In the genomic region with DNA sequence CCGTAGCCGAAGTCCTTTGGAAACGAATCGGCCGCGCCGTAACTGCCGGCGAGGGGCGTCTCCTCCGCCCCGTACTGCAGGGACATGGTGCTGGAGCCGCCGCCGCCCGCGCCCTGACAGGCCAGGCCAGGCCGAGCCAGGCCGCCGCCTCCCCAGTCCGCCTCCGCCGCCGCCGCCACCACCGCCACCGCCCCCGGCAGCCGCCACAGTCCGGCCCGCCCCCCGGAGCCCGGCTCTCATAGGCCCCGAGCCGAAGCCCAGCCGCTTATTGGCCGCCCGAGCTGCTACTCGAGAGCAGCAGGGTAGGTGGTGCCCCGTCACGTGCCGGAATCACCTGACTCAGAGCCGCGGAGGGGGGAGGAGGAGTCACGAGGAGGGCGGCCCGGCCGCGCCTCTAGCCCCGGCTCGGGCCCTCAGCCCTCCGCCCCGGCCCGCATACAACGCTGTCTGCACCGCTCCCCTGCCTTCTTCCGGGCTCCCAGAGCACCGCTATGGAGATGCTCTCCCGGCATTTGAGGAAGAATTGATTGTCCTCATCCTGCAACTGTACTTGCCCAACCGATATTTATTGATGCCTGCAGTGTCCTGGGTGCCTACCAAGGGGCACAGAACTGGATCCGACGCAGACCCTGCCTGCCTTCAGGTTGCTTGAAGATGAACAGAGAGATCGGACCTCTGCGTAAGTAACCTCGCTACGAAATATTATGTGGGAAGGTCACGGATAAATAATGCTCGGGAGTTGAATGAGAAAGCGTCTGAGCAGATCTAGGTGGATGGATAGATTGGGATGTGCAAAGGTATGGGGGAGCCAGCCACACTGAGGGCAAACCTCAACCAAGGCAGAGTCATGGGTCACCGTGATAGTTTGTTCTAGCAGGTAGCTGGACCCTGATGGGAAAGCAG, we compare ENCODE assay signal across 1 cellular context.
TF ChIP-seq lines count a peak whose summit lies in the region.

A gene with protein sequence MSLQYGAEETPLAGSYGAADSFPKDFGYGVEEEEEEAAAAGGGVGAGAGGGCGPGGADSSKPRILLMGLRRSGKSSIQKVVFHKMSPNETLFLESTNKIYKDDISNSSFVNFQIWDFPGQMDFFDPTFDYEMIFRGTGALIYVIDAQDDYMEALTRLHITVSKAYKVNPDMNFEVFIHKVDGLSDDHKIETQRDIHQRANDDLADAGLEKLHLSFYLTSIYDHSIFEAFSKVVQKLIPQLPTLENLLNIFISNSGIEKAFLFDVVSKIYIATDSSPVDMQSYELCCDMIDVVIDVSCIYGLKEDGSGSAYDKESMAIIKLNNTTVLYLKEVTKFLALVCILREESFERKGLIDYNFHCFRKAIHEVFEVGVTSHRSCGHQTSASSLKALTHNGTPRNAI (minus strand): TSS at position 212 of the 903 bp plus-strand sequence. CDS start 126 bp downstream, at position 86.

TF ChIP-seq in HepG2, 621 proteins besides CTCF, POLR2A, EP300 and RAD21 (continued from another document and continues in another):
- TF ChIP-seq, protein P1, sequence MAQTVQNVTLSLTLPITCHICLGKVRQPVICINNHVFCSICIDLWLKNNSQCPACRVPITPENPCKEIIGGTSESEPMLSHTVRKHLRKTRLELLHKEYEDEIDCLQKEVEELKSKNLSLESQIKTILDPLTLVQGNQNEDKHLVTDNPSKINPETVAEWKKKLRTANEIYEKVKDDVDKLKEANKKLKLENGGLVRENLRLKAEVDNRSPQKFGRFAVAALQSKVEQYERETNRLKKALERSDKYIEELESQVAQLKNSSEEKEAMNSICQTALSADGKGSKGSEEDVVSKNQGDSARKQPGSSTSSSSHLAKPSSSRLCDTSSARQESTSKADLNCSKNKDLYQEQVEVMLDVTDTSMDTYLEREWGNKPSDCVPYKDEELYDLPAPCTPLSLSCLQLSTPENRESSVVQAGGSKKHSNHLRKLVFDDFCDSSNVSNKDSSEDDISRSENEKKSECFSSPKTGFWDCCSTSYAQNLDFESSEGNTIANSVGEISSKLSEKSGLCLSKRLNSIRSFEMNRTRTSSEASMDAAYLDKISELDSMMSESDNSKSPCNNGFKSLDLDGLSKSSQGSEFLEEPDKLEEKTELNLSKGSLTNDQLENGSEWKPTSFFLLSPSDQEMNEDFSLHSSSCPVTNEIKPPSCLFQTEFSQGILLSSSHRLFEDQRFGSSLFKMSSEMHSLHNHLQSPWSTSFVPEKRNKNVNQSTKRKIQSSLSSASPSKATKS (CRISPR knock-in tag; IDR thresholded peaks at IDR 0.05), result no peak
- TF ChIP-seq RBM39 (IDR thresholded peaks at IDR 0.05; ENCODE audit: low read depth, low read length, poor library complexity, severe bottlenecking), result no peak
- TF ChIP-seq, protein P2, sequence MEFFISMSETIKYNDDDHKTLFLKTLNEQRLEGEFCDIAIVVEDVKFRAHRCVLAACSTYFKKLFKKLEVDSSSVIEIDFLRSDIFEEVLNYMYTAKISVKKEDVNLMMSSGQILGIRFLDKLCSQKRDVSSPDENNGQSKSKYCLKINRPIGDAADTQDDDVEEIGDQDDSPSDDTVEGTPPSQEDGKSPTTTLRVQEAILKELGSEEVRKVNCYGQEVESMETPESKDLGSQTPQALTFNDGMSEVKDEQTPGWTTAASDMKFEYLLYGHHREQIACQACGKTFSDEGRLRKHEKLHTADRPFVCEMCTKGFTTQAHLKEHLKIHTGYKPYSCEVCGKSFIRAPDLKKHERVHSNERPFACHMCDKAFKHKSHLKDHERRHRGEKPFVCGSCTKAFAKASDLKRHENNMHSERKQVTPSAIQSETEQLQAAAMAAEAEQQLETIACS (CRISPR knock-in tag; IDR thresholded peaks at IDR 0.05), result no peak; the same call in 1 of the 2 replicates
- TF ChIP-seq PCBP1 (IDR thresholded peaks at IDR 0.05; ENCODE audit: borderline replicate concordance, low read depth, low read length), result 0 out of 2 replicates have a peak, but pooled peaks have one; percentile 26
- no peak for TF ChIP-seq FOXM1 (CRISPR knock-in tag; IDR thresholded peaks at IDR 0.05)
- TF ChIP-seq, protein P3, sequence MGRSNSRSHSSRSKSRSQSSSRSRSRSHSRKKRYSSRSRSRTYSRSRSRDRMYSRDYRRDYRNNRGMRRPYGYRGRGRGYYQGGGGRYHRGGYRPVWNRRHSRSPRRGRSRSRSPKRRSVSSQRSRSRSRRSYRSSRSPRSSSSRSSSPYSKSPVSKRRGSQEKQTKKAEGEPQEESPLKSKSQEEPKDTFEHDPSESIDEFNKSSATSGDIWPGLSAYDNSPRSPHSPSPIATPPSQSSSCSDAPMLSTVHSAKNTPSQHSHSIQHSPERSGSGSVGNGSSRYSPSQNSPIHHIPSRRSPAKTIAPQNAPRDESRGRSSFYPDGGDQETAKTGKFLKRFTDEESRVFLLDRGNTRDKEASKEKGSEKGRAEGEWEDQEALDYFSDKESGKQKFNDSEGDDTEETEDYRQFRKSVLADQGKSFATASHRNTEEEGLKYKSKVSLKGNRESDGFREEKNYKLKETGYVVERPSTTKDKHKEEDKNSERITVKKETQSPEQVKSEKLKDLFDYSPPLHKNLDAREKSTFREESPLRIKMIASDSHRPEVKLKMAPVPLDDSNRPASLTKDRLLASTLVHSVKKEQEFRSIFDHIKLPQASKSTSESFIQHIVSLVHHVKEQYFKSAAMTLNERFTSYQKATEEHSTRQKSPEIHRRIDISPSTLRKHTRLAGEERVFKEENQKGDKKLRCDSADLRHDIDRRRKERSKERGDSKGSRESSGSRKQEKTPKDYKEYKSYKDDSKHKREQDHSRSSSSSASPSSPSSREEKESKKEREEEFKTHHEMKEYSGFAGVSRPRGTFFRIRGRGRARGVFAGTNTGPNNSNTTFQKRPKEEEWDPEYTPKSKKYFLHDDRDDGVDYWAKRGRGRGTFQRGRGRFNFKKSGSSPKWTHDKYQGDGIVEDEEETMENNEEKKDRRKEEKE (IDR thresholded peaks at IDR 0.05), result no peak
- no peak for TF ChIP-seq SIX4 (CRISPR knock-in tag; IDR thresholded peaks at IDR 0.05)
- TF ChIP-seq KAT2B (IDR thresholded peaks at IDR 0.05; ENCODE audit: borderline replicate concordance, low read depth, low read length), result no peak
- TF ChIP-seq RFX3 (CRISPR knock-in tag; IDR thresholded peaks at IDR 0.05), result no peak
- TF ChIP-seq, protein P4, sequence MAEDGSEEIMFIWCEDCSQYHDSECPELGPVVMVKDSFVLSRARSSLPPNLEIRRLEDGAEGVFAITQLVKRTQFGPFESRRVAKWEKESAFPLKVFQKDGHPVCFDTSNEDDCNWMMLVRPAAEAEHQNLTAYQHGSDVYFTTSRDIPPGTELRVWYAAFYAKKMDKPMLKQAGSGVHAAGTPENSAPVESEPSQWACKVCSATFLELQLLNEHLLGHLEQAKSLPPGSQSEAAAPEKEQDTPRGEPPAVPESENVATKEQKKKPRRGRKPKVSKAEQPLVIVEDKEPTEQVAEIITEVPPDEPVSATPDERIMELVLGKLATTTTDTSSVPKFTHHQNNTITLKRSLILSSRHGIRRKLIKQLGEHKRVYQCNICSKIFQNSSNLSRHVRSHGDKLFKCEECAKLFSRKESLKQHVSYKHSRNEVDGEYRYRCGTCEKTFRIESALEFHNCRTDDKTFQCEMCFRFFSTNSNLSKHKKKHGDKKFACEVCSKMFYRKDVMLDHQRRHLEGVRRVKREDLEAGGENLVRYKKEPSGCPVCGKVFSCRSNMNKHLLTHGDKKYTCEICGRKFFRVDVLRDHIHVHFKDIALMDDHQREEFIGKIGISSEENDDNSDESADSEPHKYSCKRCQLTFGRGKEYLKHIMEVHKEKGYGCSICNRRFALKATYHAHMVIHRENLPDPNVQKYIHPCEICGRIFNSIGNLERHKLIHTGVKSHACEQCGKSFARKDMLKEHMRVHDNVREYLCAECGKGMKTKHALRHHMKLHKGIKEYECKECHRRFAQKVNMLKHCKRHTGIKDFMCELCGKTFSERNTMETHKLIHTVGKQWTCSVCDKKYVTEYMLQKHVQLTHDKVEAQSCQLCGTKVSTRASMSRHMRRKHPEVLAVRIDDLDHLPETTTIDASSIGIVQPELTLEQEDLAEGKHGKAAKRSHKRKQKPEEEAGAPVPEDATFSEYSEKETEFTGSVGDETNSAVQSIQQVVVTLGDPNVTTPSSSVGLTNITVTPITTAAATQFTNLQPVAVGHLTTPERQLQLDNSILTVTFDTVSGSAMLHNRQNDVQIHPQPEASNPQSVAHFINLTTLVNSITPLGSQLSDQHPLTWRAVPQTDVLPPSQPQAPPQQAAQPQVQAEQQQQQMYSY (CRISPR knock-in tag; IDR thresholded peaks at IDR 0.05), result no peak
- no peak for TF ChIP-seq DR1 (CRISPR knock-in tag; IDR thresholded peaks at IDR 0.05)
- TF ChIP-seq, protein P5, sequence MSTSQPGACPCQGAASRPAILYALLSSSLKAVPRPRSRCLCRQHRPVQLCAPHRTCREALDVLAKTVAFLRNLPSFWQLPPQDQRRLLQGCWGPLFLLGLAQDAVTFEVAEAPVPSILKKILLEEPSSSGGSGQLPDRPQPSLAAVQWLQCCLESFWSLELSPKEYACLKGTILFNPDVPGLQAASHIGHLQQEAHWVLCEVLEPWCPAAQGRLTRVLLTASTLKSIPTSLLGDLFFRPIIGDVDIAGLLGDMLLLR (CRISPR knock-in tag; IDR thresholded peaks at IDR 0.05), result no peak
- no peak for TF ChIP-seq ZKSCAN8 (CRISPR knock-in tag; IDR thresholded peaks at IDR 0.05; ENCODE audit: borderline replicate concordance)
- no peak for TF ChIP-seq ZNF720 (CRISPR knock-in tag; IDR thresholded peaks at IDR 0.05)
- TF ChIP-seq ZNF205 (CRISPR knock-in tag; IDR thresholded peaks at IDR 0.05), result no peak
- TF ChIP-seq FOXK1 (CRISPR knock-in tag; IDR thresholded peaks at IDR 0.05; ENCODE audit: borderline replicate concordance, low read depth), result peak; percentile 69; the same call in 1 of the 2 replicates
- TF ChIP-seq, protein P6, sequence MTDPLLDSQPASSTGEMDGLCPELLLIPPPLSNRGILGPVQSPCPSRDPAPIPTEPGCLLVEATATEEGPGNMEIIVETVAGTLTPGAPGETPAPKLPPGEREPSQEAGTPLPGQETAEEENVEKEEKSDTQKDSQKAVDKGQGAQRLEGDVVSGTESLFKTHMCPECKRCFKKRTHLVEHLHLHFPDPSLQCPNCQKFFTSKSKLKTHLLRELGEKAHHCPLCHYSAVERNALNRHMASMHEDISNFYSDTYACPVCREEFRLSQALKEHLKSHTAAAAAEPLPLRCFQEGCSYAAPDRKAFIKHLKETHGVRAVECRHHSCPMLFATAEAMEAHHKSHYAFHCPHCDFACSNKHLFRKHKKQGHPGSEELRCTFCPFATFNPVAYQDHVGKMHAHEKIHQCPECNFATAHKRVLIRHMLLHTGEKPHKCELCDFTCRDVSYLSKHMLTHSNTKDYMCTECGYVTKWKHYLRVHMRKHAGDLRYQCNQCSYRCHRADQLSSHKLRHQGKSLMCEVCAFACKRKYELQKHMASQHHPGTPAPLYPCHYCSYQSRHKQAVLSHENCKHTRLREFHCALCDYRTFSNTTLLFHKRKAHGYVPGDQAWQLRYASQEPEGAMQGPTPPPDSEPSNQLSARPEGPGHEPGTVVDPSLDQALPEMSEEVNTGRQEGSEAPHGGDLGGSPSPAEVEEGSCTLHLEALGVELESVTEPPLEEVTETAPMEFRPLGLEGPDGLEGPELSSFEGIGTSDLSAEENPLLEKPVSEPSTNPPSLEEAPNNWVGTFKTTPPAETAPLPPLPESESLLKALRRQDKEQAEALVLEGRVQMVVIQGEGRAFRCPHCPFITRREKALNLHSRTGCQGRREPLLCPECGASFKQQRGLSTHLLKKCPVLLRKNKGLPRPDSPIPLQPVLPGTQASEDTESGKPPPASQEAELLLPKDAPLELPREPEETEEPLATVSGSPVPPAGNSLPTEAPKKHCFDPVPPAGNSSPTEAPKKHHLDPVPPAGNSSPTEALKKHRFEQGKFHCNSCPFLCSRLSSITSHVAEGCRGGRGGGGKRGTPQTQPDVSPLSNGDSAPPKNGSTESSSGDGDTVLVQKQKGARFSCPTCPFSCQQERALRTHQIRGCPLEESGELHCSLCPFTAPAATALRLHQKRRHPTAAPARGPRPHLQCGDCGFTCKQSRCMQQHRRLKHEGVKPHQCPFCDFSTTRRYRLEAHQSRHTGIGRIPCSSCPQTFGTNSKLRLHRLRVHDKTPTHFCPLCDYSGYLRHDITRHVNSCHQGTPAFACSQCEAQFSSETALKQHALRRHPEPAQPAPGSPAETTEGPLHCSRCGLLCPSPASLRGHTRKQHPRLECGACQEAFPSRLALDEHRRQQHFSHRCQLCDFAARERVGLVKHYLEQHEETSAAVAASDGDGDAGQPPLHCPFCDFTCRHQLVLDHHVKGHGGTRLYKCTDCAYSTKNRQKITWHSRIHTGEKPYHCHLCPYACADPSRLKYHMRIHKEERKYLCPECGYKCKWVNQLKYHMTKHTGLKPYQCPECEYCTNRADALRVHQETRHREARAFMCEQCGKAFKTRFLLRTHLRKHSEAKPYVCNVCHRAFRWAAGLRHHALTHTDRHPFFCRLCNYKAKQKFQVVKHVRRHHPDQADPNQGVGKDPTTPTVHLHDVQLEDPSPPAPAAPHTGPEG (CRISPR knock-in tag; IDR thresholded peaks at IDR 0.05), result no peak; the same call in 1 of the 2 replicates
- TF ChIP-seq, protein P7, sequence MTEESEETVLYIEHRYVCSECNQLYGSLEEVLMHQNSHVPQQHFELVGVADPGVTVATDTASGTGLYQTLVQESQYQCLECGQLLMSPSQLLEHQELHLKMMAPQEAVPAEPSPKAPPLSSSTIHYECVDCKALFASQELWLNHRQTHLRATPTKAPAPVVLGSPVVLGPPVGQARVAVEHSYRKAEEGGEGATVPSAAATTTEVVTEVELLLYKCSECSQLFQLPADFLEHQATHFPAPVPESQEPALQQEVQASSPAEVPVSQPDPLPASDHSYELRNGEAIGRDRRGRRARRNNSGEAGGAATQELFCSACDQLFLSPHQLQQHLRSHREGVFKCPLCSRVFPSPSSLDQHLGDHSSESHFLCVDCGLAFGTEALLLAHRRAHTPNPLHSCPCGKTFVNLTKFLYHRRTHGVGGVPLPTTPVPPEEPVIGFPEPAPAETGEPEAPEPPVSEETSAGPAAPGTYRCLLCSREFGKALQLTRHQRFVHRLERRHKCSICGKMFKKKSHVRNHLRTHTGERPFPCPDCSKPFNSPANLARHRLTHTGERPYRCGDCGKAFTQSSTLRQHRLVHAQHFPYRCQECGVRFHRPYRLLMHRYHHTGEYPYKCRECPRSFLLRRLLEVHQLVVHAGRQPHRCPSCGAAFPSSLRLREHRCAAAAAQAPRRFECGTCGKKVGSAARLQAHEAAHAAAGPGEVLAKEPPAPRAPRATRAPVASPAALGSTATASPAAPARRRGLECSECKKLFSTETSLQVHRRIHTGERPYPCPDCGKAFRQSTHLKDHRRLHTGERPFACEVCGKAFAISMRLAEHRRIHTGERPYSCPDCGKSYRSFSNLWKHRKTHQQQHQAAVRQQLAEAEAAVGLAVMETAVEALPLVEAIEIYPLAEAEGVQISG (CRISPR knock-in tag; IDR thresholded peaks at IDR 0.05), result peak; percentile 74
- no peak for TF ChIP-seq ZNF615 (CRISPR knock-in tag; IDR thresholded peaks at IDR 0.05; ENCODE audit: borderline replicate concordance)
